14 cellular contexts compared by ENCODE assay signal in genomic region chr7:837001-837400, GRCh38. TPM values are rescaled to one million over a fixed set of nuclear protein-coding genes. Genes with fewer than 3 reads are reported as not detected.
DNase-seq lines count a peak whose midpoint lies in the region; FAIRE-seq and TF ChIP-seq lines count a peak whose summit lies in the region.
"Had no signal": no experiment of that assay in that cellular context is flagged by ENCODE, and none has a peak within 500 bp of the region (broad histone marks: within the 10 kb centered on the region; RNA-seq: fewer than 3 reads in every experiment).

No MANE protein-coding gene starts in this region.

- TF ChIP-seq POLR2A in H1 (IDR thresholded peaks at IDR 0.05; ENCODE audit: control extremely low read depth in 1 of 2, low read depth in 2 of 2, low read length in 2 of 2) = no peak

- H2AFZ ChIP-seq in H1 (ENCODE audit: low read length) (no peak overlapping the region), mesenchymal stem cell (ENCODE audit: low read depth, low read length) (no peak overlapping the region)

- CTCF ChIA-PET in H1 (lab: Charles Lee; ENCODE audit: partially characterized antibody) = interaction anchor here (1.0 to 3.2 kb wide), 17 partner anchors 10 to 60 kb away, joined by 3 to 17 read pairs (median 4); no protein-coding TSS in a partner anchor

- H4K91ac ChIP-seq in H1 (replicated peaks; ENCODE audit: insufficient read length, low read length) (no peak overlapping the region), mesenchymal stem cell (ENCODE audit: low read length) (no peak overlapping the region)

- H3K4me3 ChIP-seq in WERI-Rb-1 (ENCODE audit: low read depth, low read length) (no peak overlapping the region), H1 (ENCODE audit: extremely low read depth in 1 of 4, insufficient read depth in 2 of 4, low read depth in 3 of 4, low read length in 4 of 4) (no peak overlapping the region), mesenchymal stem cell (ENCODE audit: insufficient read depth in 1 of 2, low read depth in 1 of 2, low read length in 2 of 2) (no peak overlapping the region), tibial artery (no peak overlapping the region)
- H3K4me3 ChIP-seq: mucosa of descending colon had no signal

- no peak overlapping the region for H4K5ac ChIP-seq in H1 (ENCODE audit: insufficient read length, low read depth, low read length)

- no peak overlapping the region for H2AK5ac ChIP-seq in H1 (ENCODE audit: low read depth, low read length)
- no peak overlapping the region for H2AK5ac ChIP-seq in mesenchymal stem cell (ENCODE audit: low read length, severe bottlenecking)

- H3K23me2 ChIP-seq in H1 (ENCODE audit: low read depth, low read length) = no peaks in the 10 kb centered on the region

- 91% methylated on average over 19 of the region's 19 CpGs; no CpG with 5 or more reads in 1 of the 2 experiments for WGBS in H1 (ENCODE audit: extremely low coverage in 1 of 2, insufficient coverage in 1 of 2, insufficient read length in 1 of 2, insufficient replicate concordance in 2 of 2, low coverage in 1 of 2, low lambda C conversion rate in 2 of 2, missing lambda C conversion rate in 1 of 2), 2 experiments
- 97% methylated on average over 17 of the region's 19 CpGs for WGBS in mesenchymal stem cell

- H3K56ac ChIP-seq in H1 (replicated peaks; ENCODE audit: insufficient read length, low read depth, low read length) = no peak overlapping the region

- H2BK5ac ChIP-seq in H1 (ENCODE audit: low read depth, low read length) = no peak overlapping the region; the same call in 1 of the 2 replicates
- H2BK5ac ChIP-seq in mesenchymal stem cell (ENCODE audit: low read depth, low read length, poor library complexity, severe bottlenecking) = no peak overlapping the region

- no peak overlapping the region for H2BK12ac ChIP-seq in H1 (ENCODE audit: low read depth, low read length)
- peak overlapping the region in 1 of 2 experiments; percentile 11 for H2BK12ac ChIP-seq in mesenchymal stem cell (ENCODE audit: low read length in 2 of 2)

- no peak overlapping the region for H3K9ac ChIP-seq in H1 (replicated peaks in 1 of 4; ENCODE audit: extremely low read depth in 1 of 4, low read depth in 3 of 4, low read length in 3 of 4)
- H3K9ac ChIP-seq in mesenchymal stem cell (ENCODE audit: low read length) = peak overlapping the region; percentile 62

- H2BK120ac ChIP-seq in H1 (replicated peaks; ENCODE audit: low read depth, low read length) = no peak overlapping the region
- H2BK120ac ChIP-seq in mesenchymal stem cell (ENCODE audit: low read depth, low read length) = no peak overlapping the region

- FAIRE-seq in H1 (lab: Jason Lieb, UNC) = no peak

- H3K4me1 ChIP-seq in H1 (replicated peaks in 1 of 4; ENCODE audit: control insufficient read depth in 3 of 4, insufficient read depth in 4 of 4, low read length in 3 of 4) (peaks cover 0 to 9% (median 3%) of the 10 kb centered on the region in 4 experiments; a peak in 4 of 7 replicates), mesenchymal stem cell (ENCODE audit: control insufficient read depth, insufficient read depth, low read depth, low read length) (peaks cover 26% of the 10 kb centered on the region), tibial artery (peaks cover 9 to 91% (median 59%) of the 10 kb centered on the region in 4 donors)

- no peak for TF ChIP-seq CTCF in WERI-Rb-1 (IDR thresholded peaks at IDR 0.05; ENCODE audit: low read depth, low read length)
- no peak for TF ChIP-seq CTCF in H1 (IDR thresholded peaks at IDR 0.05; ENCODE audit: control extremely low read depth in 1 of 3, insufficient read depth in 1 of 3, low read depth in 1 of 3, low read length in 3 of 3)
- no peak for TF ChIP-seq CTCF in tibial artery (IDR thresholded peaks at IDR 0.05)

- H4K20me1 ChIP-seq in H1 (replicated peaks in 1 of 2; ENCODE audit: control insufficient read depth in 1 of 2, insufficient read depth in 2 of 2, low read length in 2 of 2) = peaks cover 25 to 37% of the 10 kb centered on the region in 2 experiments

- H3K27ac ChIP-seq in WERI-Rb-1 (peak overlapping the region; percentile 94), H1 (ENCODE audit: low read depth, low read length) (peak overlapping the region; percentile 12; the same call in 1 of the 2 replicates), mesenchymal stem cell (ENCODE audit: low read length, poor library complexity, severe bottlenecking) (no peak overlapping the region), tibial artery (peak overlapping the region; percentile 87 to 91)

- H3K14ac ChIP-seq in H1 (ENCODE audit: insufficient read length) (no peak overlapping the region), mesenchymal stem cell (ENCODE audit: low read length in 2 of 2) (no peak overlapping the region)

- POLR2A ChIA-PET in H1 (lab: Charles Lee; ENCODE audit: partially characterized antibody) = interaction anchor here (0.6 to 0.7 kb wide), 2 partner anchors 26 to 301 kb away, joined by 3 to 4 read pairs; no protein-coding TSS in a partner anchor

- peak overlapping the region; percentile 66; the same call in 1 of the 2 replicates for H4K8ac ChIP-seq in H1 (ENCODE audit: extremely low read depth, insufficient read depth, low read length)
- no peak overlapping the region for H4K8ac ChIP-seq in mesenchymal stem cell (ENCODE audit: low read length)

- H2BK15ac ChIP-seq in H1 (ENCODE audit: low read length) (no peak overlapping the region), mesenchymal stem cell (ENCODE audit: low read depth, poor library complexity, severe bottlenecking) (no peak overlapping the region)

- H3K23ac ChIP-seq in H1 (ENCODE audit: insufficient read length) (no peak overlapping the region), mesenchymal stem cell (ENCODE audit: low read length in 2 of 2) (no peak overlapping the region)

- no peak for DNase-seq in WERI-Rb-1
- DNase-seq in H1 (ENCODE audit: low read depth in 1 of 2, low spot score in 2 of 2) = no peak
- DNase-seq in mesenchymal stem cell = no peak
- DNase-seq in tibial artery = peak in 1 of 2 donors; percentile 76
- DNase-seq in C1 segment of cervical spinal cord (lab: John Stamatoyannopoulos, UW) = no peak
- no peak for DNase-seq in NCI-H2029 (lab: John Stamatoyannopoulos, UW)
- DNase-seq in NCI-H748 treated with DMSO at 0.1 percent for 48 hours (lab: John Stamatoyannopoulos, UW) = no peak
- DNase-seq: activated CD8-positive, alpha-beta memory T cell treated with anti-CD3 and anti-CD28 coated beads for 24 hours; activated naive CD4-positive, alpha-beta T cell treated with anti-CD3 and anti-CD28 coated beads, Interleukin-2, amount 50 U/mL, for 16 hours; H7; NCI-H1930; stimulated activated CD4-positive, alpha-beta T cell treated with anti-CD3 and anti-CD28 coated beads, Interleukin-4, amount 100 ng/mL, for 4 hours; stimulated activated naive CD4-positive, alpha-beta T cell treated with Interleukin-2 at 50 U/mL for 16 hours had no signal

- no peak for TF ChIP-seq RAD21 in H1 (IDR thresholded peaks at IDR 0.05 in 1 of 2, conservative IDR thresholded peaks at IDR 0.05 in 1 of 2; ENCODE audit: low read depth in 2 of 2, low read length in 2 of 2)

- H3K9me3 ChIP-seq in WERI-Rb-1 (ENCODE audit: severe bottlenecking) (no peaks in the 10 kb centered on the region), H1 (ENCODE audit: insufficient read depth in 2 of 2, low read depth in 1 of 2, low read length in 1 of 2) (no peaks in the 10 kb centered on the region), mesenchymal stem cell (ENCODE audit: control insufficient read depth, low read length) (no peaks in the 10 kb centered on the region), tibial artery (no peaks in the 10 kb centered on the region)
- H3K9me3 ChIP-seq: mucosa of descending colon had no signal

- no peak overlapping the region for H2BK20ac ChIP-seq in H1 (ENCODE audit: low read length)

- H3K18ac ChIP-seq in H1 (ENCODE audit: extremely low read depth, low read length) = no peak overlapping the region
- no peak overlapping the region for H3K18ac ChIP-seq in mesenchymal stem cell (ENCODE audit: low read depth in 1 of 2, low read length in 2 of 2)

- no peak overlapping the region for H3K4me2 ChIP-seq in H1 (ENCODE audit: insufficient read depth in 1 of 2, low read depth in 2 of 2, low read length in 2 of 2)
- no peak overlapping the region for H3K4me2 ChIP-seq in mesenchymal stem cell (ENCODE audit: low read length, poor library complexity, severe bottlenecking)

- H3K79me1 ChIP-seq in H1 (ENCODE audit: low read depth, low read length) (peaks cover 24% of the 10 kb centered on the region), mesenchymal stem cell (replicated peaks; ENCODE audit: low read length, poor library complexity, severe bottlenecking) (peaks cover 39% of the 10 kb centered on the region)

- intact Hi-C loops in tibial artery (cut with DNase I; ENCODE audit: low total_unique reads) = loop anchor here (5.0 to 10.0 kb wide), 2 partner anchors 35 to 52 kb away; no protein-coding TSS in a partner anchor

- H3K79me2 ChIP-seq in H1 (ENCODE audit: control insufficient read depth in 1 of 2, insufficient read depth in 2 of 2, low read length in 2 of 2) = peaks cover 19 to 75% of the 10 kb centered on the region in 2 experiments

- no peak for TF ChIP-seq EP300 in H1 (IDR thresholded peaks at IDR 0.05; ENCODE audit: borderline replicate concordance in 1 of 2, low read depth in 2 of 2, low read length in 2 of 2)

- peaks cover 60% of the 10 kb centered on the region for H3K36me3 ChIP-seq in WERI-Rb-1
- peaks cover 7 to 18% (median 13%) of the 10 kb centered on the region in 4 experiments; a peak in 7 of 8 replicates for H3K36me3 ChIP-seq in H1 (ENCODE audit: control insufficient read depth in 2 of 4, insufficient read depth in 4 of 4, low read length in 3 of 4)
- H3K36me3 ChIP-seq in mesenchymal stem cell (ENCODE audit: control insufficient read depth in 1 of 2, insufficient read depth in 2 of 2, low read depth in 1 of 2, low read length in 2 of 2) = peaks cover 43 to 50% of the 10 kb centered on the region in 2 experiments
- peaks cover 15 to 39% (median 20%) of the 10 kb centered on the region in 3 donors for H3K36me3 ChIP-seq in tibial artery

- no peak overlapping the region for H3K4ac ChIP-seq in H1 (replicated peaks; ENCODE audit: insufficient read length, low read depth, low read length)
- H3K4ac ChIP-seq in mesenchymal stem cell (ENCODE audit: low read depth in 1 of 2, low read length in 2 of 2) = no peak overlapping the region

- no peaks in the 10 kb centered on the region for H3K27me3 ChIP-seq in WERI-Rb-1 (ENCODE audit: insufficient read depth, low read depth, severe bottlenecking)
- no peaks in the 10 kb centered on the region for H3K27me3 ChIP-seq in H1 (replicated peaks in 1 of 4; ENCODE audit: control insufficient read depth in 3 of 4, extremely low read depth in 1 of 4, insufficient read depth in 3 of 4, low read length in 3 of 4)
- no peaks in the 10 kb centered on the region for H3K27me3 ChIP-seq in mesenchymal stem cell (ENCODE audit: control insufficient read depth in 1 of 2, insufficient read depth in 1 of 2, low read length in 2 of 2)
- no peaks in the 10 kb centered on the region for H3K27me3 ChIP-seq in tibial artery

RNA-seq across cellular contexts. Expression of gene SUN1, which starts 4.7 kb away (rescaled TPM):
- 105 and 108 TPM in 2 replicates for total RNA-seq in H1 (2021; fragmentation: NEBNext Ultra II Directional; extraction: Animal tissue kit (Norgen Biotek cat#: 25700))
- 158 and 324 TPM in 2 replicates for polyA plus RNA-seq in H1 (2011; rRNA removed)
- 235 TPM for polyA plus RNA-seq in H1 (2011; cell fraction: cytosol; rRNA removed)
- polyA plus RNA-seq in H1 (2011; cell fraction: nucleus; rRNA removed) = 512 TPM
- 69.8 to 110 TPM (median 95.7 TPM) in 4 replicates for polyA plus RNA-seq in H1 (2012, experiment 1 of 2)
- polyA plus RNA-seq in H1 (2012, experiment 2 of 2) = 31.4 TPM
- polyA plus RNA-seq in H1 (2013, experiment 1 of 2) = 110 TPM
- polyA plus RNA-seq in H1 (2013, experiment 2 of 2) = 106 TPM
- polyA minus RNA-seq in H1 (2011; rRNA and poly(A)+ RNA removed) = 149 and 180 TPM in 2 replicates
- 83.6 TPM for polyA minus RNA-seq in H1 (2011; cell fraction: cytosol; rRNA and poly(A)+ RNA removed)
- polyA minus RNA-seq in H1 (2011; cell fraction: nucleus; rRNA and poly(A)+ RNA removed) = 211 TPM
- 67.0 TPM for polyA plus RNA-seq in mesenchymal stem cell (2013, experiment 1 of 2)
- 68.6 TPM for polyA plus RNA-seq in mesenchymal stem cell (2013, experiment 2 of 2)

RNA-seq across cellular contexts. Expression of gene GET4, which starts 39.4 kb away (rescaled TPM):
- 52.1 and 56.7 TPM in 2 replicates for total RNA-seq in H1 (2021; fragmentation: NEBNext Ultra II Directional; extraction: Animal tissue kit (Norgen Biotek cat#: 25700))
- 74.1 and 95.0 TPM in 2 replicates for polyA plus RNA-seq in H1 (2011; rRNA removed)
- polyA plus RNA-seq in H1 (2011; cell fraction: cytosol; rRNA removed) = 73.5 TPM
- 137 TPM for polyA plus RNA-seq in H1 (2011; cell fraction: nucleus; rRNA removed)
- 42.9 to 72.1 TPM (median 69.9 TPM) in 4 replicates for polyA plus RNA-seq in H1 (2012, experiment 1 of 2)
- polyA plus RNA-seq in H1 (2012, experiment 2 of 2) = 52.9 TPM
- polyA plus RNA-seq in H1 (2013, experiment 1 of 2) = 40.9 TPM
- polyA plus RNA-seq in H1 (2013, experiment 2 of 2) = 40.1 TPM
- polyA minus RNA-seq in H1 (2011; rRNA and poly(A)+ RNA removed) = 17.7 and 19.3 TPM in 2 replicates
- 28.7 TPM for polyA minus RNA-seq in H1 (2011; cell fraction: cytosol; rRNA and poly(A)+ RNA removed)
- 22.5 TPM for polyA minus RNA-seq in H1 (2011; cell fraction: nucleus; rRNA and poly(A)+ RNA removed)
- polyA plus RNA-seq in mesenchymal stem cell (2013, experiment 1 of 2) = 23.7 TPM
- polyA plus RNA-seq in mesenchymal stem cell (2013, experiment 2 of 2) = 23.3 TPM
